Comparison of ENCODE assay signal across 8 cellular contexts in genomic region chr17:30550512-30551273, GRCh38.
DNase-seq lines count a peak whose midpoint lies in the region; ATAC-seq, FAIRE-seq and TF ChIP-seq lines count a peak whose summit lies in the region.

No MANE protein-coding gene starts in this region.

- H3K36me3 ChIP-seq in Loucy (ENCODE audit: insufficient read depth, low read length) (no peaks in the 10 kb centered on the region), K562 (ENCODE audit: control insufficient read depth, insufficient read depth, low read length) (no peaks in the 10 kb centered on the region), transverse colon (no peaks in the 10 kb centered on the region), uterus (no peaks in the 10 kb centered on the region)

- H3F3A ChIP-seq in Loucy (ENCODE audit: low read depth): no peaks in the 10 kb centered on the region

- H3K4me2 ChIP-seq in Loucy (ENCODE audit: low read depth, low read length, poor library complexity, severe bottlenecking) (peak overlapping the region; percentile 75), K562 (ENCODE audit: insufficient read depth, low read length) (no peak overlapping the region; the same call in 1 of the 2 replicates)

- H2AFZ ChIP-seq in Loucy (ENCODE audit: low read length): peak overlapping the region; percentile 86
- peak overlapping the region; percentile 68 for H2AFZ ChIP-seq in K562 (ENCODE audit: low read depth, low read length)

- TF ChIP-seq POLR2A in K562 (conservative IDR thresholded peaks at IDR 0.05) (no peak), transverse colon (IDR thresholded peaks at IDR 0.05) (no peak), uterus (IDR thresholded peaks at IDR 0.05) (no peak)

- in situ Hi-C loops in K562 (cut with MboI): loop anchor here (5.0 kb wide), 1 partner anchor 162 kb away; no protein-coding TSS in a partner anchor
- in situ Hi-C loops in transverse colon (cut with MboI; ENCODE audit: low pct_ligation_motif_present in 1 of 4, low pct_unique_long_range_greater_than_20kb in 1 of 4, low sequenced_read_pairs in 3 of 4): no loop called here

- H4K20me1 ChIP-seq in Loucy (ENCODE audit: insufficient read depth, low read length, poor library complexity, severe bottlenecking): no peaks in the 10 kb centered on the region
- H4K20me1 ChIP-seq in K562 (replicated peaks; ENCODE audit: control insufficient read depth, insufficient read depth, low read length): peaks cover 16% of the 10 kb centered on the region; the same call in 1 of the 2 replicates

- peak; percentile 68 for ATAC-seq in K562

- H3K9me3 ChIP-seq in Loucy (ENCODE audit: insufficient read depth, low read depth, low read length) (no peaks in the 10 kb centered on the region), K562 (replicated peaks; ENCODE audit: control insufficient read depth, insufficient read depth, low read depth, low read length) (no peaks in the 10 kb centered on the region), transverse colon (no peaks in the 10 kb centered on the region), uterus (no peaks in the 10 kb centered on the region)

- no peaks in the 10 kb centered on the region for H3K9me2 ChIP-seq in Loucy (replicated peaks; ENCODE audit: low read depth, low read length)

- BruUV-seq in K562 (replicated peaks; lab: Mats Ljungman, UMichigan): no TSS peak

- POLR2A ChIA-PET in K562 (lab: Yijun Ruan, JAX): interaction anchor here (0.6 to 1.0 kb wide), 2 partner anchors 10 to 219 kb away, joined by 3 to 4 read pairs; no protein-coding TSS in a partner anchor

- H3K27ac ChIP-seq in K562 (ENCODE audit: extremely low read depth, low read depth, low read length) (no peak overlapping the region), transverse colon (no peak overlapping the region), uterus (no peak overlapping the region)

- peak overlapping the region; percentile 59 for H3K9ac ChIP-seq in Loucy (ENCODE audit: low read depth, low read length, poor library complexity, severe bottlenecking)
- H3K9ac ChIP-seq in K562 (ENCODE audit: insufficient read depth in 1 of 2, low read depth in 2 of 2, low read length in 2 of 2): peak overlapping the region in 1 of 2 experiments; percentile 69; a peak in 2 of 4 replicates

- no peaks in the 10 kb centered on the region for H3K27me3 ChIP-seq in Loucy (ENCODE audit: insufficient read depth, low read length, poor library complexity, severe bottlenecking)
- peaks cover 25 to 54% of the 10 kb centered on the region in 2 experiments for H3K27me3 ChIP-seq in K562 (ENCODE audit: control insufficient read depth in 2 of 2, insufficient read depth in 2 of 2, low read length in 2 of 2)
- H3K27me3 ChIP-seq in transverse colon: no peaks in the 10 kb centered on the region
- no peaks in the 10 kb centered on the region for H3K27me3 ChIP-seq in uterus

- H3K4me1 ChIP-seq in Loucy (ENCODE audit: insufficient read depth, low read length, poor library complexity, severe bottlenecking): peaks cover 18% of the 10 kb centered on the region
- H3K4me1 ChIP-seq in K562 (replicated peaks in 1 of 2; ENCODE audit: control insufficient read depth in 2 of 2, insufficient read depth in 2 of 2, low read length in 2 of 2): peaks cover 15 to 18% of the 10 kb centered on the region in 2 experiments
- peaks cover 0 to 6% (median 0%) of the 10 kb centered on the region in 4 donors for H3K4me1 ChIP-seq in transverse colon
- H3K4me1 ChIP-seq in uterus: no peaks in the 10 kb centered on the region

- TF ChIP-seq EP300 in K562 (IDR thresholded peaks at IDR 0.05; ENCODE audit: low read length) (no peak), transverse colon (IDR thresholded peaks at IDR 0.05; ENCODE audit: low read depth) (no peak)

- no peaks in the 10 kb centered on the region for H3K9me1 ChIP-seq in K562 (ENCODE audit: control insufficient read depth, insufficient read depth, low read length)

- 3% methylated on average over 10 of the region's 10 CpGs for WGBS in K562 (ENCODE audit: insufficient coverage, low coverage, missing lambda C conversion rate)
- WGBS in transverse colon (ENCODE audit: low coverage in 1 of 2), 2 donors: 50 to 55% methylated on average over 2 to 9 of the region's 10 CpGs

- intact Hi-C loops in K562 (cut with micrococcal nuclease) (no loop called here), transverse colon (cut with DNase I; ENCODE audit: low total_unique reads) (no loop called here), uterus (cut with DNase I; ENCODE audit: low total_unique reads) (no loop called here)

- FAIRE-seq in K562 (lab: Jason Lieb, UNC): peak; percentile 46

- peak overlapping the region; percentile 38 for H3K4me3 ChIP-seq in Loucy (ENCODE audit: low read length, poor library complexity, severe bottlenecking)
- no peak overlapping the region for H3K4me3 ChIP-seq in K562
- H3K4me3 ChIP-seq in transverse colon: no peak overlapping the region
- H3K4me3 ChIP-seq in uterus: no peak overlapping the region

- peak; percentile 12 to 13 for DNase-seq in activated T-cell treated with anti-CD3 and anti-CD28 coated beads, Interleukin-2, amount 50 U/mL, for 48 hours
- DNase-seq in activated T-cell treated with anti-CD3 and anti-CD28 coated beads for 4 hours: no peak
- peak; percentile 54 to 64 (median 63) for DNase-seq in K562 (ENCODE audit: extremely low read depth in 1 of 4, low spot score in 3 of 4)
- peak; percentile 22 for DNase-seq in transverse colon
- DNase-seq in NCI-H146 treated with DMSO at 0.1 percent for 48 hours (lab: John Stamatoyannopoulos, UW; ENCODE audit: unreplicated experiment): no peak
- no peak for DNase-seq in HuH-7 (ENCODE audit: low spot score)
- DNase-seq in uterus: no peak

- CTCF ChIA-PET in K562 (lab: Yijun Ruan, JAX; ENCODE audit: low intra/inter-chr PET ratio): no interaction called here

- TF ChIP-seq CTCF in Loucy (conservative IDR thresholded peaks at IDR 0.05; ENCODE audit: low read length) (no peak), K562 (IDR thresholded peaks at IDR 0.05 in 2 of 3, conservative IDR thresholded peaks at IDR 0.05 in 1 of 3; ENCODE audit: insufficient read depth in 2 of 3, low read depth in 1 of 3, low read length in 3 of 3) (no peak), transverse colon (IDR thresholded peaks at IDR 0.05) (no peak), uterus (IDR thresholded peaks at IDR 0.05) (no peak)

- H3K79me2 ChIP-seq in Loucy (ENCODE audit: insufficient read depth, low read length) (no peaks in the 10 kb centered on the region), K562 (ENCODE audit: control insufficient read depth, insufficient read depth, low read length) (no peaks in the 10 kb centered on the region)

- no peak for TF ChIP-seq RAD21 in K562 (CRISPR knock-in tag; conservative IDR thresholded peaks at IDR 0.05 in 1 of 2, IDR thresholded peaks at IDR 0.05 in 1 of 2)

TF ChIP-seq in K562, 482 proteins besides CTCF, POLR2A, EP300 and RAD21 (continues in another document):
- TF ChIP-seq NFE2 (IDR thresholded peaks at IDR 0.05; ENCODE audit: low read depth): peak; percentile 55
- peak; percentile 70 for TF ChIP-seq FOSL1 (tag; conservative IDR thresholded peaks at IDR 0.05)
- TF ChIP-seq ATF3 (IDR thresholded peaks at IDR 0.05): peak; percentile 76
- no peak for TF ChIP-seq ATF3 (CRISPR knock-in tag; conservative IDR thresholded peaks at IDR 0.05)
- no peak for TF ChIP-seq SMAD2 (IDR thresholded peaks at IDR 0.05; ENCODE audit: low read depth, low read length)
- TF ChIP-seq SMARCE1 (IDR thresholded peaks at IDR 0.05): 0 out of 2 replicates have a peak, but pooled peaks have one; percentile 31
- 0 out of 4 replicates have a peak, but pooled peaks of 1 of the 2 experiments have one; percentile 21 for TF ChIP-seq MAZ (CRISPR knock-in tag; conservative IDR thresholded peaks at IDR 0.05 in 1 of 2, IDR thresholded peaks at IDR 0.05 in 1 of 2)
- peak; percentile 67; the same call in 1 of the 2 replicates for TF ChIP-seq JUN (IDR thresholded peaks at IDR 0.05; ENCODE audit: borderline replicate concordance, low read depth, low read length)
- no peak for TF ChIP-seq JUN (CRISPR knock-in tag; IDR thresholded peaks at IDR 0.05; ENCODE audit: borderline replicate concordance)
- TF ChIP-seq EGR1 (conservative IDR thresholded peaks at IDR 0.05): peak; percentile 52

Comparison
In these comparisons a context has a peak if more than half of its experiments do, and no peak if none do; other contexts are left out.
1. DNase-seq: peak in activated T-cell treated with anti-CD3 and anti-CD28 coated beads, Interleukin-2, amount 50 U/mL, for 48 hours (2 of 2), K562 (4 of 4) and transverse colon (single experiment); none in activated T-cell treated with anti-CD3 and anti-CD28 coated beads for 4 hours (single experiment), NCI-H146 treated with DMSO at 0.1 percent for 48 hours (single experiment), HuH-7 (single experiment) and uterus (0 of 2).